In the genomic region with DNA sequence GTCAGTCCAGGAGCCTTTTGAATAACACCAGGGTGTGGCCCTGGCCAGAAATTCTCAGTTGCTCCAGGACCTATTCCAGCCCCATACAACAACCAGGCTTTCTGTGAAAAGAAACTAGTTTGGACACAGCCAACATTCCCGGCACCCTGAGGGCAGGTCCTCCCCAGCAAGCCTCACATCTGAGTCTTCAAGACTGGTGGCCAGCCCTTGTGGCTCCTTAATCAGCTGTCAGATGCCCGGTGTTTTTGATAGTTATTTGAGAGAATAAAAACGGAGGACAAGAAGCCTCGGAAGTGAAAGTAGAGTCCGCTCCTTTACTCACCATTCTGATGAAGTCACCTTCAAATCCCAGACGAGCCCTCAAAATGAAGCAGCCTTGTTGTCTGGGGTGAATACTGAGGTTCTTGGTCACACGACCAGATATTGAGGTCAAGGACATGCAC, we compare ENCODE assay signal across 8 cellular contexts. TPM values are rescaled to one million over a fixed set of nuclear protein-coding genes. Genes with fewer than 3 reads are reported as not detected.
DNase-seq lines count a peak whose midpoint lies in the region; ATAC-seq and TF ChIP-seq lines count a peak whose summit lies in the region.

No MANE protein-coding gene starts in this region.

- no peaks in the 10 kb centered on the region for H3K36me3 ChIP-seq in mesodermal cell (ENCODE audit: control insufficient read depth, insufficient read depth, low read length)

- peak overlapping the region; percentile 71 for H3K4me3 Mint-ChIP-seq in MCF 10A (ENCODE audit: unreplicated experiment)

- peaks cover 28% of the 10 kb centered on the region for H3K4me1 Mint-ChIP-seq in MCF 10A (ENCODE audit: insufficient read depth, unreplicated experiment)

- DNase-seq in AG09309 (ENCODE audit: low read depth) (no peak), MCF 10A (ENCODE audit: unreplicated experiment) (peak; percentile 19), NCI-H345 (lab: John Stamatoyannopoulos, UW) (no peak), NCI-H2107 treated with DMSO at 0.1 percent for 48 hours (lab: John Stamatoyannopoulos, UW; ENCODE audit: unreplicated experiment) (no peak), SHP77 (lab: John Stamatoyannopoulos, UW) (no peak)
- no peak for DNase-seq in activated naive CD4-positive, alpha-beta T cell (lab: John Stamatoyannopoulos, UW)

- TF ChIP-seq CTCF in AG09309 (IDR thresholded peaks at IDR 0.05; ENCODE audit: control insufficient read depth, insufficient read depth, low read depth, low read length, missing control alignments) (no peak), MCF 10A (IDR thresholded peaks at IDR 0.05; ENCODE audit: unreplicated experiment) (no peak)

- POLR2A ChIA-PET in MCF 10A (lab: Yijun Ruan, JAX) = interaction anchor here (0.9 to 3.0 kb wide), 3 partner anchors 27 to 57 kb away, joined by 3 to 22 read pairs (median 3); a partner anchor contains a TSS

- H3K27me3 Mint-ChIP-seq in MCF 10A (ENCODE audit: insufficient read depth, unreplicated experiment) = no peaks in the 10 kb centered on the region

- peak overlapping the region; percentile 95 for H3K27ac ChIP-seq in mesodermal cell (ENCODE audit: low read depth, low read length, severe bottlenecking)

- 56 to 81% methylated on average over 2 to 4 of the region's 7 CpGs for WGBS in mesodermal cell (ENCODE audit: insufficient coverage in 2 of 2), 2 experiments

- H3K36me3 Mint-ChIP-seq in MCF 10A (ENCODE audit: insufficient read depth, unreplicated experiment) = peaks cover 26% of the 10 kb centered on the region

- ATAC-seq in HG02763 (IDR thresholded peaks at IDR 0.05; ENCODE audit: unreplicated experiment) = peak; percentile 12

- no peaks in the 10 kb centered on the region for H3K9me3 Mint-ChIP-seq in MCF 10A (ENCODE audit: unreplicated experiment)

- peak overlapping the region; percentile 48 for H3K4me3 ChIP-seq in AG09309 (ENCODE audit: control insufficient read depth, low read depth, low read length)
- H3K4me3 ChIP-seq in mesodermal cell (ENCODE audit: extremely low read depth, insufficient read depth, low read length, poor library complexity, severe bottlenecking) = peak overlapping the region; percentile 1

- no TSS peak for BruUV-seq in MCF 10A (replicated peaks; lab: Mats Ljungman, UMichigan)

- H3K27ac Mint-ChIP-seq in MCF 10A (ENCODE audit: low read depth, unreplicated experiment) = peak overlapping the region; percentile 88

- CTCF ChIA-PET in MCF 10A (lab: Yijun Ruan, JAX) = interaction anchor here (1.2 to 5.2 kb wide), 3 partner anchors 15 to 73 kb away, joined by 5 to 20 read pairs (median 14); no protein-coding TSS in a partner anchor

- intact Hi-C loops in MCF 10A (cut with micrococcal nuclease) = loop anchor here (1.0 to 5.0 kb wide), 2 partner anchors 56 to 74 kb away; a partner anchor contains a TSS

- peaks cover 21% of the 10 kb centered on the region for H3K4me1 ChIP-seq in mesodermal cell (ENCODE audit: control insufficient read depth, insufficient read depth, low read length, poor library complexity, severe bottlenecking)

- H3K9me3 ChIP-seq in mesodermal cell (ENCODE audit: control insufficient read depth, low read length) = no peaks in the 10 kb centered on the region

RNA-seq across cellular contexts. Expression of a gene that starts 31.0 kb away (rescaled TPM):
- 13.2 and 13.6 TPM in 2 replicates for total RNA-seq in MCF 10A (2022)
- polyA plus RNA-seq in mesodermal cell (2013, experiment 1 of 2) = 17.1 TPM
- 16.9 TPM for polyA plus RNA-seq in mesodermal cell (2013, experiment 2 of 2)

RNA-seq across cellular contexts. Expression of a gene that starts 56.6 kb away (rescaled TPM):
- 79.8 and 82.9 TPM in 2 replicates for total RNA-seq in MCF 10A (2022)
- 18.2 TPM for polyA plus RNA-seq in mesodermal cell (2013, experiment 1 of 2)
- polyA plus RNA-seq in mesodermal cell (2013, experiment 2 of 2) = 13.3 TPM
